1 cellular context compared by ENCODE assay signal in the genomic region with DNA sequence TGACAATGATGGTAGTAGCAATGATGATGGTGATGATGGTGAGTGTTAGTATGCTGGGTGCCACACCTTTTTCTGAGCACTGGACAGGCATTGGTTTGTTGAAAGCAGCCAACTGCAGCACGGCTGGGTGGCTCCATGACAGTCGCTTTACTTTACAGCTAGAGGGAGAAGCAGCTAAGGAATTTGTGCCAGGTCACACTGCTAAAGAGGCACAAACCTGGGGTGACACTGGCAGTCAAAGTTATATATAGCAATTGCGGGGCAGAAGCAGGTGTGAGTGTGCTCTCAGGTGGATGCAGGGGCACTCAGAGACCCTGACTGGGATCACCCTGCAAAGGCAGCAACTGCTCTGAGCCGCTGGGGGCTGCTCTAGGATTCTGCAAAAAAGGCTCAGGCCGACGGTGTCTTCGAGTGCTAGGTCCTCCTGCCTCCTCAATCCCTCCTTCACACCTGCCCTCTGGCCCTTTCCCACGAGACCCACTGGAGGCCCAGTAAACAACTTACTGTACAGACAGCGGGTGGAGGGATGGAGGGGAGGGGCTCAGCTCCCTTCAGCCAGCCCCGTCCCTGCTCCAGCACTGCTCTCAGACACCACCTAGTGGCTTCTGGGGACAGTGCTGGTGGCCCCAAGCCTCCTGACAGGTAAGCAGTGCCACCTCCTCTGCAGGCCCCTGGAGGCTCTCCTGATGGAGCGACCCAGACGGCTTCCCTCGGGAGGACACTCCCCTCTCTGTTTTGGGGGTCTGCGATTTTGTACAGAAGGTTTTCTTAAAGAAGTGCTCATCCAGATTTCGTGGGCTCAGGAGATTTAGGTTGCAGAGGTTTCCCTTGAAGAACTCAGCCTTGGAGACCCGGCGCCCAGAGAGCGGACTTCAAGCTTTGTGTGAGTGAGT.
A peak's percentile ranks its signal among the peaks of the same experiment; 100 is the strongest.
TF ChIP-seq lines count a peak whose summit lies in the region.

No MANE protein-coding gene starts in this region.

TF ChIP-seq in HepG2, 621 proteins besides CTCF, POLR2A, EP300 and RAD21 (continued from another document and continues in another):
- TF ChIP-seq, protein P1, sequence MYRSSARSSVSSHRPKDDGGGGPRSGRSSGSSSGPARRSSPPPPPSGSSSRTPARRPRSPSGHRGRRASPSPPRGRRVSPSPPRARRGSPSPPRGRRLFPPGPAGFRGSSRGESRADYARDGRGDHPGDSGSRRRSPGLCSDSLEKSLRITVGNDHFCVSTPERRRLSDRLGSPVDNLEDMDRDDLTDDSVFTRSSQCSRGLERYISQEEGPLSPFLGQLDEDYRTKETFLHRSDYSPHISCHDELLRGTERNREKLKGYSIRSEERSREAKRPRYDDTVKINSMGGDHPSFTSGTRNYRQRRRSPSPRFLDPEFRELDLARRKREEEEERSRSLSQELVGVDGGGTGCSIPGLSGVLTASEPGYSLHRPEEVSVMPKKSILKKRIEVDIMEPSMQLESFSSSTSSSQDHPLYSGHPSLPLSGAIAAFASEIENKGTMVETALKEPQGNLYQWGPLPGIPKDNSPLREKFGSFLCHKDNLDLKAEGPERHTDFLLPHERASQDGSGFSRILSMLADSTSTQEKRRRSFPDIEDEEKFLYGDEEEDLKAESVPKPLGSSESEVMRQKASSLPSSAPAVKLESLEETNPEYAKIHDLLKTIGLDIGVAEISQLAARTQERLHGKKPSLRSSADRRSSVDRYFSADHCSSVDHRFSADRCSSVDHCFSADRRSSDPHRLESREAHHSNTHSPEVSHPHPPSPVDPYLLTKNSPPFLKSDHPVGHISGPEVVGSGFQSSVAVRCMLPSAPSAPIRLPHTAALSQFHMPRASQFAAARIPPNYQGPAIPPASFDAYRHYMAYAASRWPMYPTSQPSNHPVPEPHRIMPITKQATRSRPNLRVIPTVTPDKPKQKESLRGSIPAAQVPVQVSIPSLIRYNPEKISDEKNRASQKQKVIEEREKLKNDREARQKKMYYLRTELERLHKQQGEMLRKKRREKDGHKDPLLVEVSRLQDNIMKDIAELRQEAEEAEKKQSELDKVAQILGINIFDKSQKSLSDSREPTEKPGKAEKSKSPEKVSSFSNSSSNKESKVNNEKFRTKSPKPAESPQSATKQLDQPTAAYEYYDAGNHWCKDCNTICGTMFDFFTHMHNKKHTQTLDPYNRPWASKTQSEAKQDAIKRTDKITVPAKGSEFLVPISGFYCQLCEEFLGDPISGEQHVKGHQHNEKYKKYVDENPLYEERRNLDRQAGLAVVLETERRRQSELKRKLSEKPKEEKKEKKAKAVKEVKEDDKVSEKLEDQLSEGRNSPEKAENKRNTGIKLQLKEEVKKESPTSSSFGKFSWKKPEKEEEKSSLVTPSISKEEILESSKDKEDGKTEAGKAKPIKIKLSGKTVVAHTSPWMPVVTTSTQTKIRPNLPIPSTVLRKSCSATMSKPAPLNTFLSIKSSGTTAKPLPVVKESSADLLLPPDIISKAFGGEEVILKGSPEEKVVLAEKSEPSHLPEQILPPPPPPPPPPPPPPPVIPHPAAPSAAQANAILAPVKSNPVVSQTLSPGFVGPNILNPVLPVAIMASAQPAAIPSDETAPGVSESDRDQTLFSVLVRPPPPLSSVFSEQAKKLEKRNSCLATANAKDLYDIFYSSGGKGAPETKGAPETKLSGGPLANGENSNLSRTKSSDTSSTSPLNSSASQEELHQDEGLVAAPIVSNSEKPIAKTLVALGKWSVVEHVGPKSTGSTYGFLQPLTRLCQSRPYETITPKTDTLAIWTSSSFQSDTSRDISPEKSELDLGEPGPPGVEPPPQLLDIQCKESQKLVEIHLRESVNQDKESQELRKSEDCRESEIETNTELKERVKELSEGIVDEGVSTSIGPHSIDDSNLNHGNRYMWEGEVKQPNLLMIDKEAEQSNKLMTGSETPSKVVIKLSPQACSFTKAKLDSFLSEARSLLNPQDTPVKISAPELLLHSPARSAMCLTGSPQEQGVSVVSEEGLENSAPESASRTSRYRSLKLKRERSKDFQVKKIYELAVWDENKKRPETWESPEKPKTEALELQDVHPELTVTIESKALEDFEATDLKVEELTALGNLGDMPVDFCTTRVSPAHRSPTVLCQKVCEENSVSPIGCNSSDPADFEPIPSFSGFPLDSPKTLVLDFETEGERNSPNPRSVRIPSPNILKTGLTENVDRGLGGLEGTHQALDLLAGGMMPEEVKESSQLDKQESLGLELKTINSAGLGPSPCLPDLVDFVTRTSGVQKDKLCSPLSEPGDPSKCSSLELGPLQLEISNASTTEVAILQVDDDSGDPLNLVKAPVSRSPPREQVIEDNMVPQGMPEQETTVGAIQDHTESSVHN (CRISPR knock-in tag; IDR thresholded peaks at IDR 0.05), result peak; percentile 69; the same call in 1 of the 2 replicates
- 0 out of 2 replicates have a peak, but pooled peaks have one; percentile 30 for TF ChIP-seq ZNF343 (CRISPR knock-in tag; IDR thresholded peaks at IDR 0.05)
- TF ChIP-seq ZNF792 (CRISPR knock-in tag; IDR thresholded peaks at IDR 0.05), result no peak
- no peak for TF ChIP-seq AGO1 (IDR thresholded peaks at IDR 0.05; ENCODE audit: low read depth, low read length, poor library complexity, severe bottlenecking)
- TF ChIP-seq ZNF383 (CRISPR knock-in tag; IDR thresholded peaks at IDR 0.05; ENCODE audit: borderline replicate concordance), result no peak
- no peak for TF ChIP-seq ZNF496 (CRISPR knock-in tag; IDR thresholded peaks at IDR 0.05; ENCODE audit: insufficient replicate concordance)
- TF ChIP-seq SMAD3 (CRISPR knock-in tag; IDR thresholded peaks at IDR 0.05), result peak; percentile 73; the same call in 1 of the 2 replicates
- TF ChIP-seq FOXJ3 (CRISPR knock-in tag; IDR thresholded peaks at IDR 0.05; ENCODE audit: borderline replicate concordance), result peak; percentile 73
- peak; percentile 56 for TF ChIP-seq CCAR2 (optimal IDR thresholded peaks at IDR 0.05; ENCODE audit: low read depth, low read length)
- TF ChIP-seq, protein P2, sequence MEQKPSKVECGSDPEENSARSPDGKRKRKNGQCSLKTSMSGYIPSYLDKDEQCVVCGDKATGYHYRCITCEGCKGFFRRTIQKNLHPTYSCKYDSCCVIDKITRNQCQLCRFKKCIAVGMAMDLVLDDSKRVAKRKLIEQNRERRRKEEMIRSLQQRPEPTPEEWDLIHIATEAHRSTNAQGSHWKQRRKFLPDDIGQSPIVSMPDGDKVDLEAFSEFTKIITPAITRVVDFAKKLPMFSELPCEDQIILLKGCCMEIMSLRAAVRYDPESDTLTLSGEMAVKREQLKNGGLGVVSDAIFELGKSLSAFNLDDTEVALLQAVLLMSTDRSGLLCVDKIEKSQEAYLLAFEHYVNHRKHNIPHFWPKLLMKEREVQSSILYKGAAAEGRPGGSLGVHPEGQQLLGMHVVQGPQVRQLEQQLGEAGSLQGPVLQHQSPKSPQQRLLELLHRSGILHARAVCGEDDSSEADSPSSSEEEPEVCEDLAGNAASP (CRISPR knock-in tag; IDR thresholded peaks at IDR 0.05; ENCODE audit: borderline replicate concordance), result peak; percentile 73; the same call in 1 of the 2 replicates
- TF ChIP-seq, protein P3, sequence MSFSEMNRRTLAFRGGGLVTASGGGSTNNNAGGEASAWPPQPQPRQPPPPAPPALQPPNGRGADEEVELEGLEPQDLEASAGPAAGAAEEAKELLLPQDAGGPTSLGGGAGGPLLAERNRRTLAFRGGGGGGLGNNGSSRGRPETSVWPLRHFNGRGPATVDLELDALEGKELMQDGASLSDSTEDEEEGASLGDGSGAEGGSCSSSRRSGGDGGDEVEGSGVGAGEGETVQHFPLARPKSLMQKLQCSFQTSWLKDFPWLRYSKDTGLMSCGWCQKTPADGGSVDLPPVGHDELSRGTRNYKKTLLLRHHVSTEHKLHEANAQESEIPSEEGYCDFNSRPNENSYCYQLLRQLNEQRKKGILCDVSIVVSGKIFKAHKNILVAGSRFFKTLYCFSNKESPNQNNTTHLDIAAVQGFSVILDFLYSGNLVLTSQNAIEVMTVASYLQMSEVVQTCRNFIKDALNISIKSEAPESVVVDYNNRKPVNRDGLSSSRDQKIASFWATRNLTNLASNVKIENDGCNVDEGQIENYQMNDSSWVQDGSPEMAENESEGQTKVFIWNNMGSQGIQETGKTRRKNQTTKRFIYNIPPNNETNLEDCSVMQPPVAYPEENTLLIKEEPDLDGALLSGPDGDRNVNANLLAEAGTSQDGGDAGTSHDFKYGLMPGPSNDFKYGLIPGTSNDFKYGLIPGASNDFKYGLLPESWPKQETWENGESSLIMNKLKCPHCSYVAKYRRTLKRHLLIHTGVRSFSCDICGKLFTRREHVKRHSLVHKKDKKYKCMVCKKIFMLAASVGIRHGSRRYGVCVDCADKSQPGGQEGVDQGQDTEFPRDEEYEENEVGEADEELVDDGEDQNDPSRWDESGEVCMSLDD (CRISPR knock-in tag; IDR thresholded peaks at IDR 0.05; ENCODE audit: borderline replicate concordance), result peak; percentile 66; the same call in 1 of the 2 replicates
- peak; percentile 43; the same call in 1 of the 2 replicates for TF ChIP-seq PPARG (CRISPR knock-in tag; conservative IDR thresholded peaks at IDR 0.05)
- TF ChIP-seq MIXL1 (CRISPR knock-in tag; IDR thresholded peaks at IDR 0.05), result 0 out of 2 replicates have a peak, but pooled peaks have one; percentile 53
- no peak for TF ChIP-seq ZFP36L1 (CRISPR knock-in tag; IDR thresholded peaks at IDR 0.05)
- TF ChIP-seq CREM (IDR thresholded peaks at IDR 0.05), result no peak; the same call in 1 of the 2 replicates
- no peak for TF ChIP-seq CREM (CRISPR knock-in tag; IDR thresholded peaks at IDR 0.05)
- TF ChIP-seq NR2F1 (CRISPR knock-in tag; IDR thresholded peaks at IDR 0.05), result peak in 1 of 2 experiments; percentile 61; a peak in 2 of 4 replicates
- no peak for TF ChIP-seq KDM5A (IDR thresholded peaks at IDR 0.05; ENCODE audit: borderline replicate concordance, low read length)
- TF ChIP-seq, protein P4, sequence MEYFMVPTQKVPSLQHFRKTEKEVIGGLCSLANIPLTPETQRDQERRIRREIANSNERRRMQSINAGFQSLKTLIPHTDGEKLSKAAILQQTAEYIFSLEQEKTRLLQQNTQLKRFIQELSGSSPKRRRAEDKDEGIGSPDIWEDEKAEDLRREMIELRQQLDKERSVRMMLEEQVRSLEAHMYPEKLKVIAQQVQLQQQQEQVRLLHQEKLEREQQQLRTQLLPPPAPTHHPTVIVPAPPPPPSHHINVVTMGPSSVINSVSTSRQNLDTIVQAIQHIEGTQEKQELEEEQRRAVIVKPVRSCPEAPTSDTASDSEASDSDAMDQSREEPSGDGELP (IDR thresholded peaks at IDR 0.05; ENCODE audit: borderline replicate concordance, low read depth), result peak; percentile 61; the same call in 1 of the 2 replicates
- peak; percentile 73 for TF ChIP-seq HOXA3 (CRISPR knock-in tag; IDR thresholded peaks at IDR 0.05)
- no peak for TF ChIP-seq TBP (CRISPR knock-in tag; IDR thresholded peaks at IDR 0.05)
- no peak for TF ChIP-seq IKZF4 (CRISPR knock-in tag; IDR thresholded peaks at IDR 0.05; ENCODE audit: borderline replicate concordance, low read depth, not compliant biosample characterization)
- TF ChIP-seq ARNTL (CRISPR knock-in tag; IDR thresholded peaks at IDR 0.05), result peak; percentile 73; the same call in 1 of the 2 replicates
- TF ChIP-seq MED8 (CRISPR knock-in tag; IDR thresholded peaks at IDR 0.05; ENCODE audit: insufficient replicate concordance), result peak; percentile 36
- peak; percentile 59; the same call in 1 of the 2 replicates for TF ChIP-seq ZNF431 (CRISPR knock-in tag; IDR thresholded peaks at IDR 0.05; ENCODE audit: borderline replicate concordance, low read depth)
- 0 out of 2 replicates have a peak, but pooled peaks have one; percentile 65 for TF ChIP-seq ZNF350 (CRISPR knock-in tag; IDR thresholded peaks at IDR 0.05; ENCODE audit: borderline replicate concordance, low read depth)
- peak; percentile 72 for TF ChIP-seq SP5 (CRISPR knock-in tag; IDR thresholded peaks at IDR 0.05; ENCODE audit: borderline replicate concordance, low read depth)
- TF ChIP-seq, protein P5, sequence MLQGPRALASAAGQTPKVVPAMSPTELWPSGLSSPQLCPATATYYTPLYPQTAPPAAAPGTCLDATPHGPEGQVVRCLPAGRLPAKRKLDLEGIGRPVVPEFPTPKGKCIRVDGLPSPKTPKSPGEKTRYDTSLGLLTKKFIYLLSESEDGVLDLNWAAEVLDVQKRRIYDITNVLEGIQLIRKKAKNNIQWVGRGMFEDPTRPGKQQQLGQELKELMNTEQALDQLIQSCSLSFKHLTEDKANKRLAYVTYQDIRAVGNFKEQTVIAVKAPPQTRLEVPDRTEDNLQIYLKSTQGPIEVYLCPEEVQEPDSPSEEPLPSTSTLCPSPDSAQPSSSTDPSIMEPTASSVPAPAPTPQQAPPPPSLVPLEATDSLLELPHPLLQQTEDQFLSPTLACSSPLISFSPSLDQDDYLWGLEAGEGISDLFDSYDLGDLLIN (CRISPR knock-in tag; IDR thresholded peaks at IDR 0.05; ENCODE audit: borderline replicate concordance), result peak; percentile 67; the same call in 1 of the 2 replicates
- 0 out of 2 replicates have a peak, but pooled peaks have one; percentile 29 for TF ChIP-seq ZNF451 (CRISPR knock-in tag; IDR thresholded peaks at IDR 0.05)
- TF ChIP-seq, protein P6, sequence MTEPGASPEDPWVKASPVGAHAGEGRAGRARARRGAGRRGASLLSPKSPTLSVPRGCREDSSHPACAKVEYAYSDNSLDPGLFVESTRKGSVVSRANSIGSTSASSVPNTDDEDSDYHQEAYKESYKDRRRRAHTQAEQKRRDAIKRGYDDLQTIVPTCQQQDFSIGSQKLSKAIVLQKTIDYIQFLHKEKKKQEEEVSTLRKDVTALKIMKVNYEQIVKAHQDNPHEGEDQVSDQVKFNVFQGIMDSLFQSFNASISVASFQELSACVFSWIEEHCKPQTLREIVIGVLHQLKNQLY (CRISPR knock-in tag; IDR thresholded peaks at IDR 0.05), result 0 out of 2 replicates have a peak, but pooled peaks have one; percentile 13
- TF ChIP-seq NAIF1 (CRISPR knock-in tag; IDR thresholded peaks at IDR 0.05; ENCODE audit: borderline replicate concordance), result no peak
- TF ChIP-seq ZNF724P (CRISPR knock-in tag; IDR thresholded peaks at IDR 0.05; ENCODE audit: borderline replicate concordance), result 0 out of 2 replicates have a peak, but pooled peaks have one; percentile 51
- TF ChIP-seq KDM2A (CRISPR knock-in tag; IDR thresholded peaks at IDR 0.05; ENCODE audit: borderline replicate concordance, low read depth), result peak; percentile 98
- TF ChIP-seq, protein P7, sequence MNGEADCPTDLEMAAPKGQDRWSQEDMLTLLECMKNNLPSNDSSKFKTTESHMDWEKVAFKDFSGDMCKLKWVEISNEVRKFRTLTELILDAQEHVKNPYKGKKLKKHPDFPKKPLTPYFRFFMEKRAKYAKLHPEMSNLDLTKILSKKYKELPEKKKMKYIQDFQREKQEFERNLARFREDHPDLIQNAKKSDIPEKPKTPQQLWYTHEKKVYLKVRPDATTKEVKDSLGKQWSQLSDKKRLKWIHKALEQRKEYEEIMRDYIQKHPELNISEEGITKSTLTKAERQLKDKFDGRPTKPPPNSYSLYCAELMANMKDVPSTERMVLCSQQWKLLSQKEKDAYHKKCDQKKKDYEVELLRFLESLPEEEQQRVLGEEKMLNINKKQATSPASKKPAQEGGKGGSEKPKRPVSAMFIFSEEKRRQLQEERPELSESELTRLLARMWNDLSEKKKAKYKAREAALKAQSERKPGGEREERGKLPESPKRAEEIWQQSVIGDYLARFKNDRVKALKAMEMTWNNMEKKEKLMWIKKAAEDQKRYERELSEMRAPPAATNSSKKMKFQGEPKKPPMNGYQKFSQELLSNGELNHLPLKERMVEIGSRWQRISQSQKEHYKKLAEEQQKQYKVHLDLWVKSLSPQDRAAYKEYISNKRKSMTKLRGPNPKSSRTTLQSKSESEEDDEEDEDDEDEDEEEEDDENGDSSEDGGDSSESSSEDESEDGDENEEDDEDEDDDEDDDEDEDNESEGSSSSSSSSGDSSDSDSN (CRISPR knock-in tag; IDR thresholded peaks at IDR 0.05), result peak; percentile 68
